21 cellular contexts compared by ENCODE assay signal in the genomic region with DNA sequence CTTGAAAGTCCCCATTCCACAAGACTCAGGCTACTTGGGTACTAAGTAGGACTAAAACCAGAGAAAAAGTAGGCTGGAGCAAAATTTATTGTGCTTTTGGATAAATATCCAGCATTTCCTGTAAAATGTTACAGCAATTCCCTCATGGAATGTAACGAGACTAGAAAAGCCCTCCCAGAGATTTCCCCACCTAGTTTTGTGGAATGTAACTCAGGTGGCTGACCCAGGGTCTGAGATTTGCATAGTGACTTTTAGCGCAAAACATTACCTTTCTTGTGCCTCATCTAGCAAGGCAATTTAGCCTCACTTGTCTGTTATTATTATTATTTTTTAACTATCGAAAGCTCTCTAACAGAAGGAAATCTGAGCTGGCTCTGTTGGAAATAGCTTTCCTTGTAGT.
DNase-seq lines count a peak whose midpoint lies in the region; ATAC-seq and TF ChIP-seq lines count a peak whose summit lies in the region.
"Had no signal": no experiment of that assay in that cellular context is flagged by ENCODE, and none has a peak within 500 bp of the region (broad histone marks: within the 10 kb centered on the region; RNA-seq: fewer than 3 reads in every experiment).

No MANE protein-coding gene starts in this region.

- intact Hi-C loops in ascending aorta (cut with DNase I) = no loop called here

- no peak overlapping the region for H4K8ac ChIP-seq in mesendoderm (ENCODE audit: low read depth, low read length)

- H3K56ac ChIP-seq in mesendoderm (ENCODE audit: low read length) = no peak overlapping the region

- H3K27ac Mint-ChIP-seq in type B pancreatic cell = peak overlapping the region; percentile 94
- H3K27ac Mint-ChIP-seq: B cell; CD8-positive, alpha-beta T cell; HFFc6 had no signal

- H3K79me2 ChIP-seq in mesendoderm (ENCODE audit: control insufficient read depth, insufficient read depth, low read length) = no peaks in the 10 kb centered on the region
- H3K79me2 ChIP-seq in SK-N-SH (ENCODE audit: insufficient read depth) = no peaks in the 10 kb centered on the region

- H3K18ac ChIP-seq in mesendoderm (ENCODE audit: low read length) = no peak overlapping the region

- no peak overlapping the region for H2AFZ ChIP-seq in SK-N-SH (ENCODE audit: low read depth)

- no peaks in the 10 kb centered on the region for H3K9me3 Mint-ChIP-seq in type B pancreatic cell
- H3K9me3 Mint-ChIP-seq: CD8-positive, alpha-beta T cell; HFFc6 had no signal

- ATAC-seq in HG02840 (IDR thresholded peaks at IDR 0.05; ENCODE audit: low FRiP score, unreplicated experiment) = no peak
- ATAC-seq: CD8-positive, alpha-beta T cell; HCT116; K562 had no signal

- H3K4me1 Mint-ChIP-seq in type B pancreatic cell (ENCODE audit: unreplicated experiment) = peaks cover 14% of the 10 kb centered on the region
- H3K4me1 Mint-ChIP-seq: B cell had no signal

- DNase-seq in ascending aorta (ENCODE audit: low spot score in 2 of 2) = no peak
- DNase-seq in mesendoderm = peak; percentile 29
- DNase-seq in type B pancreatic cell (ENCODE audit: extremely low spot score, unreplicated experiment) = no peak
- DNase-seq in AML-193 (lab: John Stamatoyannopoulos, UW) = no peak
- no peak for DNase-seq in SK-N-SH
- DNase-seq: 8988T; CD8-positive, alpha-beta T cell; DMS 273 treated with DMSO at 0.1 percent for 48 hours; DMS53; DND-41; EL; GOT3; H7; HFFc6; IMR-90 had no signal

- no peaks in the 10 kb centered on the region for H4K20me1 ChIP-seq in SK-N-SH (ENCODE audit: insufficient read depth)
- H4K20me1 ChIP-seq: BLaER1 treated with 17β-estradiol and CSF1 and Interleukin-3, amounts not matched to agents 10 nM and 100 nM had no signal

- H4K5ac ChIP-seq in mesendoderm (ENCODE audit: low read length) = no peak overlapping the region

- H3K4me2 ChIP-seq in mesendoderm (ENCODE audit: low read length) (no peak overlapping the region), SK-N-SH (no peak overlapping the region)
- H3K4me2 ChIP-seq: BLaER1 treated with 17β-estradiol and CSF1 and Interleukin-3, amounts not matched to agents 10 nM and 100 nM had no signal

- no peak overlapping the region for H2BK15ac ChIP-seq in mesendoderm (replicated peaks; ENCODE audit: low read depth)

- WGBS in mesendoderm (ENCODE audit: extremely low coverage, insufficient coverage, low lambda C conversion rate) = no CpG with 5 or more reads among the region's 3 CpGs
- WGBS in SK-N-SH (ENCODE audit: low lambda C conversion rate) = 93% methylated on average over 3 of the region's 3 CpGs

- no peak overlapping the region for H3K4ac ChIP-seq in mesendoderm (ENCODE audit: low read depth, low read length)

- no peaks in the 10 kb centered on the region for H3K79me1 ChIP-seq in mesendoderm (ENCODE audit: low read length)

- CTCF ChIA-PET in SK-N-SH (lab: Yijun Ruan, JAX) = interaction anchor here (2.0 to 3.7 kb wide), 2 partner anchors 561 to 588 kb away, joined by 8 to 23 read pairs; no protein-coding TSS in a partner anchor

- peak overlapping the region; percentile 53 for H3K4me3 Mint-ChIP-seq in type B pancreatic cell
- H3K4me3 Mint-ChIP-seq: B cell; CD8-positive, alpha-beta T cell; HFFc6 had no signal

- no peak overlapping the region for H3K9ac ChIP-seq in mesendoderm (ENCODE audit: low read length)
- H3K9ac ChIP-seq in SK-N-SH = no peak overlapping the region
- H3K9ac ChIP-seq: BLaER1 treated with 17β-estradiol and CSF1 and Interleukin-3, amounts not matched to agents 10 nM and 100 nM had no signal

- no peaks in the 10 kb centered on the region for H3K36me3 Mint-ChIP-seq in type B pancreatic cell
- H3K36me3 Mint-ChIP-seq: CD8-positive, alpha-beta T cell had no signal

- no peak overlapping the region for H3K23ac ChIP-seq in mesendoderm (ENCODE audit: low read length)

- no peak overlapping the region for H2BK5ac ChIP-seq in mesendoderm (ENCODE audit: low read length)

- POLR2A ChIA-PET in SK-N-SH (lab: Yijun Ruan, JAX) = no interaction called here

- no peak for TF ChIP-seq CTCF in 22Rv1 (IDR thresholded peaks at IDR 0.05)
- no peak for TF ChIP-seq CTCF in ascending aorta (IDR thresholded peaks at IDR 0.05)
- TF ChIP-seq CTCF in type B pancreatic cell (conservative IDR thresholded peaks at IDR 0.05) = no peak
- TF ChIP-seq CTCF in SK-N-SH (IDR thresholded peaks at IDR 0.05) = no peak

- H2AK5ac ChIP-seq in mesendoderm (ENCODE audit: low read length) = no peak overlapping the region

- H3K9me2 ChIP-seq in SK-N-SH = no peaks in the 10 kb centered on the region

- H3K27ac ChIP-seq in 22Rv1 = peak overlapping the region; percentile 30
- peak overlapping the region; percentile 34 to 83 for H3K27ac ChIP-seq in ascending aorta
- H3K27ac ChIP-seq in mesendoderm (ENCODE audit: low read depth, low read length) = no peak overlapping the region
- no peak overlapping the region for H3K27ac ChIP-seq in SK-N-SH (ENCODE audit: low read depth in 2 of 2, low read length in 1 of 2)
- H3K27ac ChIP-seq: BLaER1 treated with 17β-estradiol and CSF1 and Interleukin-3, amounts not matched to agents 10 nM and 100 nM had no signal

- no peak overlapping the region for H3K4me3 ChIP-seq in ascending aorta
- no peak overlapping the region for H3K4me3 ChIP-seq in mesendoderm (ENCODE audit: low read length)
- no peak overlapping the region for H3K4me3 ChIP-seq in SK-N-SH (ENCODE audit: low read depth in 2 of 2, low read length in 1 of 2)
- H3K4me3 ChIP-seq: BLaER1 treated with 17β-estradiol and CSF1 and Interleukin-3, amounts not matched to agents 10 nM and 100 nM; K562 had no signal

- no peaks in the 10 kb centered on the region for H3K27me3 Mint-ChIP-seq in type B pancreatic cell

- H3K36me3 ChIP-seq in ascending aorta (no peaks in the 10 kb centered on the region), mesendoderm (ENCODE audit: control insufficient read depth, insufficient read depth, low read length) (no peaks in the 10 kb centered on the region), SK-N-SH (replicated peaks in 1 of 2; ENCODE audit: control insufficient read depth in 1 of 2, insufficient read depth in 2 of 2, low read length in 1 of 2) (no peaks in the 10 kb centered on the region)
- H3K36me3 ChIP-seq: BLaER1 treated with 17β-estradiol and CSF1 and Interleukin-3, amounts not matched to agents 10 nM and 100 nM had no signal

- no peak overlapping the region for H2BK120ac ChIP-seq in mesendoderm (ENCODE audit: low read depth, low read length)

- no peak for TF ChIP-seq EP300 in SK-N-SH (IDR thresholded peaks at IDR 0.05; ENCODE audit: borderline replicate concordance in 1 of 2, low read depth in 1 of 2, low read length in 1 of 2)

- no peaks in the 10 kb centered on the region for H3F3A ChIP-seq in SK-N-SH (replicated peaks; ENCODE audit: insufficient read depth)

- no peaks in the 10 kb centered on the region for H3K27me3 ChIP-seq in ascending aorta
- H3K27me3 ChIP-seq in mesendoderm (ENCODE audit: insufficient read depth, low read length, poor library complexity) = no peaks in the 10 kb centered on the region
- no peaks in the 10 kb centered on the region for H3K27me3 ChIP-seq in SK-N-SH (ENCODE audit: insufficient read depth)
- H3K27me3 ChIP-seq: BLaER1 treated with 17β-estradiol and CSF1 and Interleukin-3, amounts not matched to agents 10 nM and 100 nM had no signal

- H3K4me1 ChIP-seq in ascending aorta (peaks cover 5 to 17% of the 10 kb centered on the region in 2 donors), mesendoderm (ENCODE audit: control insufficient read depth, low read depth, low read length) (no peaks in the 10 kb centered on the region), SK-N-SH (ENCODE audit: control insufficient read depth in 1 of 2, insufficient read depth in 2 of 2, low read depth in 1 of 2, low read length in 1 of 2) (no peaks in the 10 kb centered on the region)

- H3K9me3 ChIP-seq in ascending aorta (no peaks in the 10 kb centered on the region), SK-N-SH (no peaks in the 10 kb centered on the region)
- H3K9me3 ChIP-seq: BLaER1 treated with 17β-estradiol and CSF1 and Interleukin-3, amounts not matched to agents 10 nM and 100 nM had no signal

- TF ChIP-seq RAD21 in SK-N-SH (IDR thresholded peaks at IDR 0.05; ENCODE audit: low read length) = no peak

TF ChIP-seq in SK-N-SH, 30 proteins besides CTCF, POLR2A, EP300 and RAD21:
- TF ChIP-seq, protein P1, sequence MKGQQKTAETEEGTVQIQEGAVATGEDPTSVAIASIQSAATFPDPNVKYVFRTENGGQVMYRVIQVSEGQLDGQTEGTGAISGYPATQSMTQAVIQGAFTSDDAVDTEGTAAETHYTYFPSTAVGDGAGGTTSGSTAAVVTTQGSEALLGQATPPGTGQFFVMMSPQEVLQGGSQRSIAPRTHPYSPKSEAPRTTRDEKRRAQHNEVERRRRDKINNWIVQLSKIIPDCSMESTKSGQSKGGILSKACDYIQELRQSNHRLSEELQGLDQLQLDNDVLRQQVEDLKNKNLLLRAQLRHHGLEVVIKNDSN (IDR thresholded peaks at IDR 0.05; ENCODE audit: borderline replicate concordance, low read depth) = no peak
- no peak for TF ChIP-seq RFX5 (IDR thresholded peaks at IDR 0.05; ENCODE audit: low read length)
- TF ChIP-seq JUND (IDR thresholded peaks at IDR 0.05) = no peak
- TF ChIP-seq NRF1 (IDR thresholded peaks at IDR 0.05; ENCODE audit: low read depth, low read length) = no peak
- no peak for TF ChIP-seq TEAD4 (IDR thresholded peaks at IDR 0.05; ENCODE audit: borderline replicate concordance, insufficient read depth)
- no peak for TF ChIP-seq CHD2 (IDR thresholded peaks at IDR 0.05; ENCODE audit: low read length, partially characterized antibody)
- no peak for TF ChIP-seq FOXJ3 (CRISPR knock-in tag; IDR thresholded peaks at IDR 0.05)
- TF ChIP-seq, protein P2, sequence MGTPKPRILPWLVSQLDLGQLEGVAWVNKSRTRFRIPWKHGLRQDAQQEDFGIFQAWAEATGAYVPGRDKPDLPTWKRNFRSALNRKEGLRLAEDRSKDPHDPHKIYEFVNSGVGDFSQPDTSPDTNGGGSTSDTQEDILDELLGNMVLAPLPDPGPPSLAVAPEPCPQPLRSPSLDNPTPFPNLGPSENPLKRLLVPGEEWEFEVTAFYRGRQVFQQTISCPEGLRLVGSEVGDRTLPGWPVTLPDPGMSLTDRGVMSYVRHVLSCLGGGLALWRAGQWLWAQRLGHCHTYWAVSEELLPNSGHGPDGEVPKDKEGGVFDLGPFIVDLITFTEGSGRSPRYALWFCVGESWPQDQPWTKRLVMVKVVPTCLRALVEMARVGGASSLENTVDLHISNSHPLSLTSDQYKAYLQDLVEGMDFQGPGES (IDR thresholded peaks at IDR 0.05; ENCODE audit: low read depth, low read length) = no peak
- TF ChIP-seq, protein P3, sequence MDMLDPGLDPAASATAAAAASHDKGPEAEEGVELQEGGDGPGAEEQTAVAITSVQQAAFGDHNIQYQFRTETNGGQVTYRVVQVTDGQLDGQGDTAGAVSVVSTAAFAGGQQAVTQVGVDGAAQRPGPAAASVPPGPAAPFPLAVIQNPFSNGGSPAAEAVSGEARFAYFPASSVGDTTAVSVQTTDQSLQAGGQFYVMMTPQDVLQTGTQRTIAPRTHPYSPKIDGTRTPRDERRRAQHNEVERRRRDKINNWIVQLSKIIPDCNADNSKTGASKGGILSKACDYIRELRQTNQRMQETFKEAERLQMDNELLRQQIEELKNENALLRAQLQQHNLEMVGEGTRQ (IDR thresholded peaks at IDR 0.05; ENCODE audit: borderline replicate concordance, low read depth, low read length) = no peak
- no peak for TF ChIP-seq YY1 (IDR thresholded peaks at IDR 0.05; ENCODE audit: low read depth)
- TF ChIP-seq ELF1 (IDR thresholded peaks at IDR 0.05) = no peak

Comparison
In these comparisons a context has a peak if more than half of its experiments do, and no peak if none do; other contexts are left out.
1. H3K27ac ChIP-seq: peak in 22Rv1 (single experiment) and ascending aorta (2 of 2); none in mesendoderm (single experiment) and SK-N-SH (0 of 2).